ENCODE assay signal across 8 cellular contexts in the genomic region with DNA sequence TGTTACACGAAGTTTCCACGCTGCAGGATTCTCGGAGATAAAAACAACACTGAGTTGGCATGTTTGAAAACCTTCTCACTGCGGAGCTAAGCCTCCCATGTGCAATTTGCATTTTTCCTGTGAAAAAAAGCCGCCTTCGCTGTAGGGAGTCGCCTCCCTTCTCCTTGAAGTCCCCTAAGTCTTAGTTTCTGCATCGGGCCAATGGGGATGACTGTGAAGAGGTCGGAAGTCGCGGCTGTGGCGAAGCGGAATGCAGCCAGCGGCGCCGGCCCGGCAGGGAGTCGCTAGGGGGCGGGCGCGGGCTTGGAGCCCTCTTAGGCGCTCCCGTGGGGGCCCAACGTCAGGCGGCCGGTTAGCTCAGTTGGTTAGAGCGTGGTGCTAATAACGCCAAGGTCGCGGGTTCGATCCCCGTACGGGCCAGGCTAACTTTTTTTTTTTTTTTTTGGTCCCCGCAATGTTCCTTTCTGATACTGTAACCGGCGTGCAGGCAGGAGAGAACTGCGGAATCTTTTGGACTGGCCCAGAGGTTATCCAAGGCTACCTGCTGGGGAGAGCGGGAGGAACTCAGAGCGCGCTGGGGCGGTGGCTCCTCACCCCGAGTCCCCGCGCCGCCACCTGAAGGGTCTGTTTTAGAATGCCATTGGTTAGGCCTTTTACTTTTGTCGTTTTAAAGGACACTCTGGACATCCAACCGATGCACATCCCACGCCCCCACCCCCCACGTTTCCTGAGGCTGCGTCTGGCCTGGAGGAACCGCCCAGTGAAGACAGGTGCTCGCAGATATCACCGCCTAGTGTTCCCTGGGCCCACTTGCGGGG. TPM values are rescaled to one million over a fixed set of nuclear protein-coding genes. Genes with fewer than 3 reads are reported as not detected.
DNase-seq lines count a peak whose midpoint lies in the region; ATAC-seq, FAIRE-seq and TF ChIP-seq lines count a peak whose summit lies in the region.

No MANE protein-coding gene starts in this region.

- no peak for FAIRE-seq in bronchial epithelial cell (lab: Jason Lieb, UNC)

- ATAC-seq in GM18909 (IDR thresholded peaks at IDR 0.05; ENCODE audit: poor library complexity, unreplicated experiment) (peak; percentile 67), HG03159 (IDR thresholded peaks at IDR 0.05; ENCODE audit: unreplicated experiment) (peak; percentile 48)

- peaks cover 16 to 38% (median 26%) of the 10 kb centered on the region in 3 donors for H3K27me3 Mint-ChIP-seq in immature natural killer cell (ENCODE audit: low read depth in 3 of 3)

- peak overlapping the region; percentile 88 to 98 (median 96) for H3K27ac Mint-ChIP-seq in immature natural killer cell

- H3K36me3 Mint-ChIP-seq in immature natural killer cell: no peaks in the 10 kb centered on the region

- H3K4me1 Mint-ChIP-seq in immature natural killer cell: peaks cover 55 to 76% of the 10 kb centered on the region in 2 donors

- H3K4me3 ChIP-seq in AG09309 (ENCODE audit: control insufficient read depth, low read depth, low read length) (peak overlapping the region; percentile 45), WI38 (ENCODE audit: low read depth, low read length) (peak overlapping the region; percentile 60), bronchial epithelial cell (ENCODE audit: low read depth, low read length) (peak overlapping the region; percentile 53)

- no peaks in the 10 kb centered on the region for H3K27me3 ChIP-seq in bronchial epithelial cell (ENCODE audit: control insufficient read depth, insufficient read depth, low read length)

- peak overlapping the region; percentile 94 to 98 (median 97) for H3K4me3 Mint-ChIP-seq in immature natural killer cell

- no peaks in the 10 kb centered on the region for H3K9me3 Mint-ChIP-seq in immature natural killer cell

- DNase-seq in AG09309 (ENCODE audit: low read depth): peak; percentile 72
- DNase-seq in NCI-H2227 (lab: John Stamatoyannopoulos, UW; ENCODE audit: unreplicated experiment): peak; percentile 90
- peak; percentile 75 for DNase-seq in bronchial epithelial cell (ENCODE audit: low read depth)
- peak; percentile 95 to 96 (median 96) for DNase-seq in immature natural killer cell
- peak; percentile 95 for DNase-seq in smooth muscle cell of the brain vasculature (ENCODE audit: low read depth, low spot score)

- TF ChIP-seq CTCF in AG09309 (IDR thresholded peaks at IDR 0.05; ENCODE audit: control insufficient read depth, insufficient read depth, low read depth, low read length, missing control alignments) (peak; percentile 80), WI38 (IDR thresholded peaks at IDR 0.05; ENCODE audit: low read depth, low read length) (peak; percentile 68), bronchial epithelial cell (IDR thresholded peaks at IDR 0.05; ENCODE audit: insufficient read depth, low read length, severe bottlenecking) (peak; percentile 85)

- H3K36me3 ChIP-seq in bronchial epithelial cell (ENCODE audit: control insufficient read depth, insufficient read depth, low read length): no peaks in the 10 kb centered on the region

RNA-seq across cellular contexts. Expression of a gene that starts 2.6 kb away (rescaled TPM):
- total RNA-seq in bronchial epithelial cell: 8.2 and 9.7 TPM in 2 replicates
- 1 to 10 TPM; 1.4 to 3.8 (median 2.2) TPM for polyA plus RNA-seq in immature natural killer cell

RNA-seq across cellular contexts. Expression of a gene that starts 12.0 kb away (rescaled TPM):
- total RNA-seq in bronchial epithelial cell: 3.2 and 4.0 TPM in 2 replicates
- polyA plus RNA-seq in immature natural killer cell: 1 to 10 TPM; 1.8 to 4.9 (median 3.2) TPM

RNA-seq across cellular contexts. Expression of a gene that starts 45.7 kb away (rescaled TPM):
- total RNA-seq in bronchial epithelial cell: 38.4 and 42.9 TPM in 2 replicates
- polyA plus RNA-seq in immature natural killer cell: 10 to 100 TPM; 33.2 to 49.5 (median 48.3) TPM

RNA-seq across cellular contexts. Expression of a gene that starts 45.8 kb away (rescaled TPM):
- 4.7 and 7.6 TPM in 2 replicates for total RNA-seq in bronchial epithelial cell
- polyA plus RNA-seq in immature natural killer cell: 1 to 10 TPM in 2 of 3 donors, not detected in 1; 2.2 to 5.5 TPM

Comparison
In these comparisons a context has a peak if more than half of its experiments do, and no peak if none do; other contexts are left out.
1. Peak in every context shown above with its lines: DNase-seq, ATAC-seq and H3K4me3 ChIP-seq.